In the genomic region with DNA sequence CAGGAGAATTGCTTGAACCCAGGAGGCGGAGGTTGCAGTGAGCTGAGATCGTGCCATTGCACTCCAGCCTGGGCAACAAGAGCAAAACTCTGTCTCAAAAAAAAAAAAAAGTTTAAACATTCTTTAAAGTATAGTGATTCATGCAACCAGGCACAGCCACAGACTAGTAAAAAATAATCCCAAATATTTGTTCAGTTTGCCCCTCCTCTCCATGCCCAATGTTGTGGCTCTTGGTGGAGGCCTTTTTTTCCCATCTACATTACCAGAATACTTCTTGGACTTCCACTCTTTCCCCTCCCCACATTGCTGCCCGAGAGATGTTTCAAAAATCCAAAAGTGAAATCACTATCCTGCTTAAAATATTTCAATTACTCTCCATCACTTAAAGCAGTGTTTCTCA, we compare ENCODE assay signal across 20 cellular contexts. TPM values are rescaled to one million over a fixed set of nuclear protein-coding genes. Genes with fewer than 3 reads are reported as not detected.
"Had no signal": no experiment of that assay in that cellular context is flagged by ENCODE, and none has a peak within 500 bp of the region (broad histone marks: within the 10 kb centered on the region; RNA-seq: fewer than 3 reads in every experiment).

No MANE protein-coding gene starts in this region.

- H3K36me3 ChIP-seq: cardiac muscle cell, gastrocnemius medialis, heart right ventricle, prostate gland, stomach, thoracic aorta had no signal

- H3K27ac ChIP-seq: cardiac muscle cell, gastrocnemius medialis, heart right ventricle, prostate gland, stomach, thoracic aorta had no signal

- H3K4me1 ChIP-seq: prostate gland had no signal

- H3K4me3 ChIP-seq: cardiac muscle cell, gastrocnemius medialis, heart right ventricle, prostate gland, stomach, thoracic aorta had no signal

- H3K27me3 ChIP-seq: cardiac muscle cell, gastrocnemius medialis, heart right ventricle had no signal

- H3K9me3 ChIP-seq: gastrocnemius medialis, heart right ventricle, prostate gland, stomach, thoracic aorta had no signal

- DNase-seq: activated CD4-positive, alpha-beta T cell treated with anti-CD3 and anti-CD28 coated beads, Interleukin-2, amount 50 U/mL, for 1 hour; activated CD4-positive, CD25-positive, alpha-beta regulatory T cell; activated effector memory CD4-positive, alpha-beta T cell treated with Interleukin-2 at 50 U/mL for 16 hours; activated naive CD8-positive, alpha-beta T cell treated with anti-CD3 and anti-CD28 coated beads for 36 hours; activated T-cell treated with anti-CD3 and anti-CD28 coated beads for 4 hours; aorta; gastrocnemius medialis; heart right ventricle; left ventricle myocardium superior; mesenchymal stem cell; occipital lobe; stimulated activated CD4-positive, alpha-beta T cell treated with anti-CD3 and anti-CD28 coated beads, Interleukin-12 subunit alpha, Interleukin-12 subunit beta, amount 100 ng/mL, for 4 hours; stomach had no signal

- FAIRE-seq: colon, keratinocyte, TTC549 had no signal

- ATAC-seq: gastrocnemius medialis, heart right ventricle, left ventricle myocardium superior, sciatic nerve had no signal

RNA-seq across cellular contexts. Expression of a gene that starts 37.3 kb away (rescaled TPM):
- total RNA-seq: thoracic aorta had no signal
